26 cellular contexts compared by ENCODE assay signal in genomic region chr11:78630561-78631303, GRCh38. TPM values are rescaled to one million over a fixed set of nuclear protein-coding genes. Genes with fewer than 3 reads are reported as not detected.
A peak's percentile ranks its signal among the peaks of the same experiment; 100 is the strongest.
DNase-seq lines count a peak whose midpoint lies in the region; ATAC-seq, FAIRE-seq and TF ChIP-seq lines count a peak whose summit lies in the region.
"Had no signal": no experiment of that assay in that cellular context is flagged by ENCODE, and none has a peak within 500 bp of the region (broad histone marks: within the 10 kb centered on the region; RNA-seq: fewer than 3 reads in every experiment).

No MANE protein-coding gene starts in this region.

- no peak overlapping the region for H3K4me2 ChIP-seq in Loucy (ENCODE audit: low read depth, low read length, poor library complexity, severe bottlenecking)
- H3K4me2 ChIP-seq in astrocyte (ENCODE audit: low read length): no peak overlapping the region

- H3K79me2 ChIP-seq in Loucy (ENCODE audit: insufficient read depth, low read length): no peaks in the 10 kb centered on the region
- H3K79me2 ChIP-seq in astrocyte (ENCODE audit: insufficient read depth, low read length): no peaks in the 10 kb centered on the region

- H3K27ac ChIP-seq in astrocyte (ENCODE audit: low read depth, low read length) (no peak overlapping the region), right lobe of liver (no peak overlapping the region)
- H3K27ac ChIP-seq: 22Rv1, lower lobe of right lung, thyroid gland had no signal

- H3K9me3 ChIP-seq in Loucy (ENCODE audit: insufficient read depth, low read depth, low read length) (peaks cover 16% of the 10 kb centered on the region; the same call in 1 of the 2 replicates), astrocyte (ENCODE audit: insufficient read depth, low read depth, low read length) (peaks cover 5% of the 10 kb centered on the region), right lobe of liver (peaks cover 0 to 5% (median 0%) of the 10 kb centered on the region in 4 donors)
- H3K9me3 ChIP-seq: thyroid gland had no signal

- H2AFZ ChIP-seq in Loucy (ENCODE audit: low read length) (no peak overlapping the region), astrocyte (ENCODE audit: low read depth, low read length) (no peak overlapping the region)

- H3F3A ChIP-seq in Loucy (ENCODE audit: low read depth): no peaks in the 10 kb centered on the region

- ATAC-seq in right lobe of liver: peak; percentile 68 to 79 (median 74)
- no peak for ATAC-seq in GM21717 (IDR thresholded peaks at IDR 0.05; ENCODE audit: unreplicated experiment)
- no peak for ATAC-seq in GM21786 (IDR thresholded peaks at IDR 0.05; ENCODE audit: unreplicated experiment)
- ATAC-seq: activated T-cell treated with anti-CD3 and anti-CD28 coated beads, Interleukin-2, amount 50 U/mL, for 4 hours; lower lobe of right lung; natural killer cell; stimulated activated naive CD8-positive, alpha-beta T cell treated with anti-CD3 and anti-CD28 coated beads, Interleukin-15, amount 100 ng/mL, for 72 hours had no signal

- H3K27me3 ChIP-seq in Loucy (ENCODE audit: insufficient read depth, low read length, poor library complexity, severe bottlenecking): no peaks in the 10 kb centered on the region
- H3K27me3 ChIP-seq in astrocyte (ENCODE audit: insufficient read depth, low read length): peaks cover 2% of the 10 kb centered on the region
- H3K27me3 ChIP-seq in right lobe of liver: no peaks in the 10 kb centered on the region
- H3K27me3 ChIP-seq: thyroid gland had no signal

- H4K20me1 ChIP-seq in Loucy (ENCODE audit: insufficient read depth, low read length, poor library complexity, severe bottlenecking) (no peaks in the 10 kb centered on the region), astrocyte (ENCODE audit: insufficient read depth, low read length) (no peaks in the 10 kb centered on the region)

- H3K4me3 ChIP-seq in Loucy (ENCODE audit: low read length, poor library complexity, severe bottlenecking): no peak overlapping the region
- H3K4me3 ChIP-seq in astrocyte (ENCODE audit: insufficient read depth, low read depth, low read length): no peak overlapping the region
- H3K4me3 ChIP-seq in right lobe of liver: no peak overlapping the region
- H3K4me3 ChIP-seq: lower lobe of right lung, thyroid gland had no signal

- no peak for TF ChIP-seq POLR2A in right lobe of liver (IDR thresholded peaks at IDR 0.05)

- no peaks in the 10 kb centered on the region for H3K4me1 Mint-ChIP-seq in astrocyte (ENCODE audit: low read depth, unreplicated experiment)
- H3K4me1 Mint-ChIP-seq: activated B cell treated with CpG ODN at 0.5 μM for 24 hours; CD4-positive, alpha-beta memory T cell; natural killer cell had no signal

- H3K9me3 Mint-ChIP-seq in astrocyte (ENCODE audit: unreplicated experiment): peaks cover 33% of the 10 kb centered on the region

- no peaks in the 10 kb centered on the region for H3K4me1 ChIP-seq in Loucy (ENCODE audit: insufficient read depth, low read length, poor library complexity, severe bottlenecking)
- H3K4me1 ChIP-seq in astrocyte (ENCODE audit: insufficient read depth, low read length): no peaks in the 10 kb centered on the region
- no peaks in the 10 kb centered on the region for H3K4me1 ChIP-seq in right lobe of liver
- H3K4me1 ChIP-seq: lower lobe of right lung, thyroid gland had no signal

- intact Hi-C loops in right lobe of liver (cut with DNase I): no loop called here

- H3K36me3 ChIP-seq in Loucy (ENCODE audit: insufficient read depth, low read length) (no peaks in the 10 kb centered on the region), astrocyte (ENCODE audit: insufficient read depth, low read length) (no peaks in the 10 kb centered on the region), right lobe of liver (no peaks in the 10 kb centered on the region)
- H3K36me3 ChIP-seq: lower lobe of right lung, thyroid gland had no signal

- H3K9ac ChIP-seq in Loucy (ENCODE audit: low read depth, low read length, poor library complexity, severe bottlenecking) (no peak overlapping the region), astrocyte (ENCODE audit: low read length) (no peak overlapping the region)

- no peaks in the 10 kb centered on the region for H3K9me2 ChIP-seq in Loucy (replicated peaks; ENCODE audit: low read depth, low read length)

- H3K27ac Mint-ChIP-seq in astrocyte (ENCODE audit: unreplicated experiment): no peak overlapping the region
- H3K27ac Mint-ChIP-seq: activated B cell treated with CpG ODN at 0.5 μM for 24 hours; CD4-positive, alpha-beta memory T cell; natural killer cell; stimulated activated naive CD8-positive, alpha-beta T cell treated with anti-CD3 and anti-CD28 coated beads, Interleukin-15, amount 100 ng/mL, for 72 hours had no signal

- H3K4me3 Mint-ChIP-seq in astrocyte (ENCODE audit: unreplicated experiment): no peak overlapping the region
- H3K4me3 Mint-ChIP-seq: activated B cell treated with CpG ODN at 0.5 μM for 24 hours; activated T-cell treated with anti-CD3 and anti-CD28 coated beads, Interleukin-2, amount 50 U/mL, for 4 hours; CD4-positive, alpha-beta memory T cell; natural killer cell; stimulated activated naive CD8-positive, alpha-beta T cell treated with anti-CD3 and anti-CD28 coated beads, Interleukin-15, amount 100 ng/mL, for 72 hours had no signal

- H3K36me3 Mint-ChIP-seq in astrocyte (ENCODE audit: low read depth, unreplicated experiment): no peaks in the 10 kb centered on the region

- TF ChIP-seq CTCF in Loucy (conservative IDR thresholded peaks at IDR 0.05; ENCODE audit: low read length): 0 out of 2 replicates have a peak, but pooled peaks have one; percentile 14
- peak; percentile 6 for TF ChIP-seq CTCF in astrocyte (IDR thresholded peaks at IDR 0.05; ENCODE audit: insufficient read depth, low read depth, low read length)
- TF ChIP-seq CTCF in right lobe of liver (IDR thresholded peaks at IDR 0.05): peak in 1 of 4 donors; percentile 15

- FAIRE-seq in astrocyte (lab: Jason Lieb, UNC): no peak
- FAIRE-seq: small intestine had no signal

- peaks cover 4% of the 10 kb centered on the region for H3K27me3 Mint-ChIP-seq in astrocyte (ENCODE audit: low read depth, unreplicated experiment)

- DNase-seq in DMS53 (lab: John Stamatoyannopoulos, UW) (peak; percentile 66), DMS53 treated with DMSO at 0.1 percent for 48 hours (lab: John Stamatoyannopoulos, UW; ENCODE audit: unreplicated experiment) (no peak), astrocyte (ENCODE audit: low read depth) (no peak), right lobe of liver (peak in 2 of 3 donors; percentile 49 to 51)
- no peak for DNase-seq in stimulated activated CD4-positive, alpha-beta T cell treated with anti-CD3 and anti-CD28 coated beads, Interleukin-4, amount 100 ng/mL, for 1 hour
- DNase-seq: activated B cell treated with CpG ODN at 0.5 μM for 24 hours; activated CD4-positive, alpha-beta T cell treated with anti-CD3 and anti-CD28 coated beads, Interleukin-2, amount 50 U/mL, for 1 hour; activated naive CD4-positive, alpha-beta T cell; activated T-cell treated with anti-CD3 and anti-CD28 coated beads, Interleukin-2, amount 50 U/mL, for 4 hours; CD4-positive, alpha-beta memory T cell; H7; lower lobe of right lung; natural killer cell; NCI-H1048; NCI-H1694; NCI-H526 treated with DMSO at 0.1 percent for 48 hours; Right ventricle myocardium superior; small intestine; stimulated activated CD8-positive, alpha-beta memory T cell treated with anti-CD3 and anti-CD28 coated beads, Interleukin-4, amount 100 ng/mL, for 48 hours; stimulated activated naive CD8-positive, alpha-beta T cell treated with anti-CD3 and anti-CD28 coated beads, Interleukin-15, amount 100 ng/mL, for 72 hours; T1000; thyroid gland had no signal

- WGBS in right lobe of liver (ENCODE audit: insufficient coverage, low coverage, low lambda C conversion rate, missing lambda C conversion rate): 30% methylated on average over 4 of the region's 4 CpGs

RNA-seq across cellular contexts. Expression of gene NARS2, which starts 56.1 kb away (rescaled TPM):
- total RNA-seq in astrocyte: 10.1 and 10.2 TPM in 2 replicates
- 10 to 100 TPM; 11.5 to 17.4 (median 14.0) TPM for total RNA-seq in right lobe of liver

Comparison
In these comparisons a context has a peak if more than half of its experiments do, and no peak if none do; other contexts are left out.
1. DNase-seq: peak in DMS53 (single experiment) and right lobe of liver (2 of 3); none in DMS53 treated with DMSO at 0.1 percent for 48 hours (single experiment), astrocyte (single experiment) and stimulated activated CD4-positive, alpha-beta T cell treated with anti-CD3 and anti-CD28 coated beads, Interleukin-4, amount 100 ng/mL, for 1 hour (single experiment).
2. ATAC-seq: peak in right lobe of liver (4 of 4); none in GM21717 (single experiment) and GM21786 (single experiment).